12 cellular contexts compared by ENCODE assay signal in the genomic region with DNA sequence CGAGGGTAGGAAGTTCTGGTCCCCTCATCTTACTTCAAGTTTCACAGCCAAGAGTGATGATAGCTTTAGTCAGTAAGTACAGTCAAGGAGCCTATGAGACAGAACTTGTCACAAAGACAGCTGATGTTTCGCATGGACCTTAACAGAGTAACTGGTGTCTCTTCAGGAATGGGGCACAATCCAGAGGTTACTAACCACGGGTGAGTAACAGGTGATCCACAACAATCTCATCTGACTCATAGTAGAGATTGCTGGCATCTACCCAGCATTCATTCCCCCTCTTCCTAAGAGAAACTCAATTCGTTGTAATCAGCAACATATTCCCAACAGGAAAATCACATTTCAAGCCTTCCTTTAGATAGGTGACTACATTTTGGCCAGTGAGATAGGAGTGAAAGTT.
DNase-seq lines count a peak whose midpoint lies in the region; ATAC-seq, FAIRE-seq and TF ChIP-seq lines count a peak whose summit lies in the region.
"Had no signal": no experiment of that assay in that cellular context is flagged by ENCODE, and none has a peak within 500 bp of the region (broad histone marks: within the 10 kb centered on the region; RNA-seq: fewer than 3 reads in every experiment).

No MANE protein-coding gene starts in this region.

- H3K9me3 ChIP-seq in BLaER1 treated with 17β-estradiol and CSF1 and Interleukin-3, amounts not matched to agents 10 nM and 100 nM (replicated peaks in 1 of 11): peaks cover 6 to 16% (median 10%) of the 10 kb centered on the region in 11 experiments; a peak in 21 of 22 replicates
- H3K9me3 ChIP-seq in spleen: no peaks in the 10 kb centered on the region

- H3K4me3 Mint-ChIP-seq in naive thymus-derived CD8-positive, alpha-beta T cell: peak overlapping the region in 7 of 10 donors; percentile 15 to 81 (median 36)
- H3K4me3 Mint-ChIP-seq: brain had no signal

- POLR2A ChIA-PET in naive thymus-derived CD8-positive, alpha-beta T cell (lab: Charles Lee): interaction anchor here (0.8 to 3.7 kb wide), 4 partner anchors 11 to 126 kb away, joined by 3 to 39 read pairs (median 4); a partner anchor contains a TSS

- ATAC-seq in naive thymus-derived CD8-positive, alpha-beta T cell: no peak

- H3K36me3 Mint-ChIP-seq in naive thymus-derived CD8-positive, alpha-beta T cell: peaks cover 0 to 6% (median 0%) of the 10 kb centered on the region in 3 donors
- H3K36me3 Mint-ChIP-seq: brain had no signal

- H3K4me1 Mint-ChIP-seq in naive thymus-derived CD8-positive, alpha-beta T cell: peaks cover 34 to 73% (median 57%) of the 10 kb centered on the region in 4 donors

- no peaks in the 10 kb centered on the region for H3K27me3 Mint-ChIP-seq in naive thymus-derived CD8-positive, alpha-beta T cell
- H3K27me3 Mint-ChIP-seq: brain had no signal

- peak overlapping the region in 8 of 10 donors; percentile 47 to 99 (median 86) for H3K27ac Mint-ChIP-seq in naive thymus-derived CD8-positive, alpha-beta T cell

- FAIRE-seq in bronchial epithelial cell (lab: Jason Lieb, UNC): peak; percentile 83

- DNase-seq in LoVo (ENCODE audit: low spot score): peak; percentile 45
- DNase-seq in bronchial epithelial cell (ENCODE audit: low read depth): peak; percentile 98
- DNase-seq in naive thymus-derived CD8-positive, alpha-beta T cell: no peak
- DNase-seq in spleen: no peak
- DNase-seq in SIG-M5 treated with dmso at 0.1 percent for 504 hours (lab: John Stamatoyannopoulos, UW; ENCODE audit: unreplicated experiment): no peak
- DNase-seq in stimulated activated CD4-positive, alpha-beta T cell treated with anti-CD3 and anti-CD28 coated beads, Interleukin-12 subunit alpha, Interleukin-12 subunit beta, amount 100 ng/mL, for 4 hours: no peak
- DNase-seq in activated CD8-positive, alpha-beta memory T cell treated with anti-CD3 and anti-CD28 coated beads, Interleukin-2, amount 50 U/mL, for 48 hours: no peak
- DNase-seq: DMS153; NCI-H2081 treated with DMSO at 0.1 percent for 48 hours; stimulated activated CD4-positive, alpha-beta T cell treated with anti-CD3 and anti-CD28 coated beads, Interleukin-15, amount 100 ng/mL, for 24 hours had no signal

- H3K36me3 ChIP-seq in BLaER1 treated with 17β-estradiol and CSF1 and Interleukin-3, amounts not matched to agents 10 nM and 100 nM: peaks cover 0 to 5% (median 0%) of the 10 kb centered on the region in 11 experiments; a peak in 3 of 22 replicates
- H3K36me3 ChIP-seq in bronchial epithelial cell (ENCODE audit: control insufficient read depth, insufficient read depth, low read length) (no peaks in the 10 kb centered on the region), spleen (no peaks in the 10 kb centered on the region)

- H3K9me3 Mint-ChIP-seq in naive thymus-derived CD8-positive, alpha-beta T cell: peaks cover 0 to 12% (median 0%) of the 10 kb centered on the region in 9 donors

- TF ChIP-seq CTCF in bronchial epithelial cell (IDR thresholded peaks at IDR 0.05; ENCODE audit: insufficient read depth, low read length, severe bottlenecking): no peak
- no peak for TF ChIP-seq CTCF in spleen (IDR thresholded peaks at IDR 0.05 in 8 of 11, conservative IDR thresholded peaks at IDR 0.05 in 3 of 11)

- H3K4me2 ChIP-seq in BLaER1 treated with 17β-estradiol and CSF1 and Interleukin-3, amounts not matched to agents 10 nM and 100 nM: peak overlapping the region; percentile 77 to 97 (median 86)

- no peaks in the 10 kb centered on the region for H3K27me3 ChIP-seq in BLaER1 treated with 17β-estradiol and CSF1 and Interleukin-3, amounts not matched to agents 10 nM and 100 nM
- H3K27me3 ChIP-seq in bronchial epithelial cell (ENCODE audit: control insufficient read depth, insufficient read depth, low read length) (no peaks in the 10 kb centered on the region), spleen (replicated peaks in 1 of 7) (no peaks in the 10 kb centered on the region)

- H3K4me3 ChIP-seq in BLaER1 treated with 17β-estradiol and CSF1 and Interleukin-3, amounts not matched to agents 10 nM and 100 nM: no peak overlapping the region
- H3K4me3 ChIP-seq in bronchial epithelial cell (ENCODE audit: low read depth, low read length) (no peak overlapping the region), spleen (no peak overlapping the region)

- H4K20me1 ChIP-seq in BLaER1 treated with 17β-estradiol and CSF1 and Interleukin-3, amounts not matched to agents 10 nM and 100 nM: no peaks in the 10 kb centered on the region

- H3K27ac ChIP-seq in BLaER1 treated with 17β-estradiol and CSF1 and Interleukin-3, amounts not matched to agents 10 nM and 100 nM: peak overlapping the region; percentile 92 to 99 (median 96); a peak in 20 of 22 replicates
- H3K27ac ChIP-seq in spleen: peak overlapping the region in 3 of 8 donors; percentile 87 to 93 (median 87)

- 83 to 93% (median 91%) methylated on average over 4 of the region's 4 CpGs for WGBS in spleen, 5 donors

- peaks cover 50 to 71% (median 53%) of the 10 kb centered on the region in 10 experiments for H3K4me1 ChIP-seq in BLaER1 treated with 17β-estradiol and CSF1 and Interleukin-3, amounts not matched to agents 10 nM and 100 nM
- peaks cover 8 to 70% (median 41%) of the 10 kb centered on the region in 6 donors for H3K4me1 ChIP-seq in spleen

- TF ChIP-seq POLR2A in spleen (IDR thresholded peaks at IDR 0.05): no peak

- intact Hi-C loops in spleen (cut with DNase I; ENCODE audit: low total_unique reads): loop anchor here (10.0 kb wide), 1 partner anchor 119 kb away; no protein-coding TSS in a partner anchor

- peak overlapping the region in 3 of 11 experiments; percentile 13 to 86 (median 23); a peak in 4 of 22 replicates for H3K9ac ChIP-seq in BLaER1 treated with 17β-estradiol and CSF1 and Interleukin-3, amounts not matched to agents 10 nM and 100 nM

Comparison
In these comparisons a context has a peak if more than half of its experiments do, and no peak if none do; other contexts are left out.
1. DNase-seq: peak in LoVo (single experiment) and bronchial epithelial cell (single experiment); none in naive thymus-derived CD8-positive, alpha-beta T cell (0 of 10), spleen (single experiment), SIG-M5 treated with dmso at 0.1 percent for 504 hours (single experiment), stimulated activated CD4-positive, alpha-beta T cell treated with anti-CD3 and anti-CD28 coated beads, Interleukin-12 subunit alpha, Interleukin-12 subunit beta, amount 100 ng/mL, for 4 hours (single experiment) and activated CD8-positive, alpha-beta memory T cell treated with anti-CD3 and anti-CD28 coated beads, Interleukin-2, amount 50 U/mL, for 48 hours (single experiment).